ENCODE assay signal across 23 cellular contexts in genomic region chr2:168901013-168901412, GRCh38. TPM values are rescaled to one million over a fixed set of nuclear protein-coding genes. Genes with fewer than 3 reads are reported as not detected.
DNase-seq lines count a peak whose midpoint lies in the region; ATAC-seq and TF ChIP-seq lines count a peak whose summit lies in the region.
"Had no signal": no experiment of that assay in that cellular context is flagged by ENCODE, and none has a peak within 500 bp of the region (broad histone marks: within the 10 kb centered on the region; RNA-seq: fewer than 3 reads in every experiment).

Gene G6PC2, plus strand, starts transcription at chr2:168901291. Its CDS starts 41 bp downstream, at chr2:168901332.

- no peak within 1 kb of the TSS for H3K27ac Mint-ChIP-seq in endodermal cell
- H3K27ac Mint-ChIP-seq: CD14-positive monocyte; CD4-positive, alpha-beta memory T cell; HFFc6; IgD-negative memory B cell had no signal

- H3K36me3 Mint-ChIP-seq in endodermal cell (ENCODE audit: low read depth): no peaks in the 10 kb centered on the region
- H3K36me3 Mint-ChIP-seq: CD14-positive monocyte; CD4-positive, alpha-beta memory T cell; IgD-negative memory B cell had no signal

- TF ChIP-seq CTCF in endodermal cell (conservative IDR thresholded peaks at IDR 0.05): no peak

- H3K4me1 ChIP-seq in endodermal cell (ENCODE audit: control insufficient read depth, insufficient read depth, low read length): no peaks in the 10 kb centered on the region
- H3K4me1 ChIP-seq: A549, BLaER1 had no signal

- no peak within 1 kb of the TSS for H3K4me3 ChIP-seq in endodermal cell (ENCODE audit: low read length)
- H3K4me3 ChIP-seq: A549, BLaER1, GM12878 had no signal

- no peaks in the 10 kb centered on the region for H3K9me3 Mint-ChIP-seq in endodermal cell
- H3K9me3 Mint-ChIP-seq: CD14-positive monocyte; CD4-positive, alpha-beta memory T cell; HFFc6; IgD-negative memory B cell had no signal

- DNase-seq in DMS 273 (lab: John Stamatoyannopoulos, UW; ENCODE audit: unreplicated experiment): peak; percentile 11
- DNase-seq in DMS 273 treated with DMSO at 0.1 percent for 48 hours (lab: John Stamatoyannopoulos, UW): no peak
- peak; percentile 85 for DNase-seq in NCI-H69 (lab: John Stamatoyannopoulos, UW)
- DNase-seq in caudate nucleus (lab: John Stamatoyannopoulos, UW): peak in 8 of 61 donors; percentile 2 to 30 (median 8)
- peak; percentile 65 for DNase-seq in foreskin melanocyte
- no peak for DNase-seq in endodermal cell
- DNase-seq in GOT3 (lab: John Stamatoyannopoulos, UW): no peak
- DNase-seq: AML-193; CD4-positive, alpha-beta memory T cell; DMS53; DND-41; EL; HFFc6 had no signal

- H3K27ac ChIP-seq in caudate nucleus (ENCODE audit: low read depth, low read length): peak within 1 kb of the TSS; percentile 41
- no peak within 1 kb of the TSS for H3K27ac ChIP-seq in endodermal cell (ENCODE audit: low read depth, low read length)
- H3K27ac ChIP-seq: 22Rv1, A549, BLaER1 had no signal

- 90 to 91% methylated on average over 3 to 5 of the region's 5 CpGs for WGBS in endodermal cell (ENCODE audit: insufficient coverage in 1 of 2, insufficient read length in 1 of 2), 2 experiments

- peaks cover 2% of the 10 kb centered on the region for H3K27me3 Mint-ChIP-seq in endodermal cell (ENCODE audit: insufficient read depth)

- no peaks in the 10 kb centered on the region for H3K36me3 ChIP-seq in endodermal cell (ENCODE audit: control insufficient read depth, insufficient read depth, low read length)
- H3K36me3 ChIP-seq: BLaER1 had no signal

- no peak within 1 kb of the TSS for H3K9ac ChIP-seq in endodermal cell (ENCODE audit: extremely low read depth, low read length, poor library complexity, severe bottlenecking)
- H3K9ac ChIP-seq: BLaER1 had no signal

- H3K9me3 ChIP-seq in endodermal cell (ENCODE audit: control insufficient read depth, low read length): no peaks in the 10 kb centered on the region
- H3K9me3 ChIP-seq: A549, BLaER1 had no signal

- H3K27me3 ChIP-seq in endodermal cell (ENCODE audit: control insufficient read depth, insufficient read depth, low read length, poor library complexity, severe bottlenecking): no peaks in the 10 kb centered on the region
- H3K27me3 ChIP-seq: BLaER1 had no signal

- ATAC-seq in HG03135 (IDR thresholded peaks at IDR 0.05; ENCODE audit: unreplicated experiment): no peak
- ATAC-seq: A549, GM12878, HCT116, HepG2 had no signal

- no peak within 1 kb of the TSS for H3K4me3 Mint-ChIP-seq in endodermal cell
- H3K4me3 Mint-ChIP-seq: CD14-positive monocyte; CD4-positive, alpha-beta memory T cell; HFFc6; IgD-negative memory B cell had no signal

- H3K4me1 Mint-ChIP-seq in endodermal cell: no peaks in the 10 kb centered on the region
- H3K4me1 Mint-ChIP-seq: CD4-positive, alpha-beta memory T cell had no signal

RNA-seq across cellular contexts. Expression of gene G6PC2, which starts in this region (rescaled TPM):
- total RNA-seq in endodermal cell: not detected
- not detected for polyA plus RNA-seq in endodermal cell (2013, experiment 1 of 2)
- not detected for polyA plus RNA-seq in endodermal cell (2013, experiment 2 of 2)
- total RNA-seq: CD4-positive, alpha-beta memory T cell; G401; GM12878; HepG2; HFFc6 had no signal
- polyA plus RNA-seq: A549; CD14-positive monocyte; CD4-positive, alpha-beta memory T cell; GM12878; HepG2; IgD-negative memory B cell had no signal

Comparison
In these comparisons a context has a peak if more than half of its experiments do, and no peak if none do; other contexts are left out.
1. DNase-seq: peak in DMS 273 (single experiment), NCI-H69 (single experiment) and foreskin melanocyte (single experiment); none in DMS 273 treated with DMSO at 0.1 percent for 48 hours (single experiment), endodermal cell (single experiment) and GOT3 (single experiment).